ENCODE assay signal across 25 cellular contexts in genomic region chr1:183490932-183491331, GRCh38.
"Had no signal": no experiment of that assay in that cellular context is flagged by ENCODE, and none has a peak within 500 bp of the region (broad histone marks: within the 10 kb centered on the region; RNA-seq: fewer than 3 reads in every experiment).

No MANE protein-coding gene starts in this region.

- H3K27ac Mint-ChIP-seq: activated CD8-positive, alpha-beta T cell treated with anti-CD3 and anti-CD28 coated beads, Interleukin-2, amount 10 ng/mL, durations not matched to agents 7 days and 5 days; activated naive CD4-positive, alpha-beta T cell treated with anti-CD3 and anti-CD28 coated beads for 36 hours; activated naive CD8-positive, alpha-beta T cell treated with anti-CD3 and anti-CD28 coated beads for 36 hours; activated T-cell treated with anti-CD3 and anti-CD28 coated beads, Interleukin-2, amount 50 U/mL, for 24 hours; T-helper 17 cell; WTC11 had no signal

- H3K9me3 Mint-ChIP-seq: activated naive CD4-positive, alpha-beta T cell treated with anti-CD3 and anti-CD28 coated beads for 36 hours; activated naive CD8-positive, alpha-beta T cell treated with anti-CD3 and anti-CD28 coated beads for 36 hours; activated T-cell treated with anti-CD3 and anti-CD28 coated beads, Interleukin-2, amount 50 U/mL, for 24 hours; WTC11 had no signal

- H3K27me3 Mint-ChIP-seq: activated naive CD8-positive, alpha-beta T cell treated with anti-CD3 and anti-CD28 coated beads for 36 hours; activated T-cell treated with anti-CD3 and anti-CD28 coated beads, Interleukin-2, amount 50 U/mL, for 24 hours; T-helper 17 cell had no signal

- DNase-seq: activated CD4-positive, alpha-beta T cell treated with anti-CD3 and anti-CD28 coated beads for 48 hours; activated CD4-positive, alpha-beta T cell treated with anti-CD3 and anti-CD28 coated beads, Interleukin-2, amount 50 U/mL, for 4 hours; activated CD4-positive, CD25-positive, alpha-beta regulatory T cell treated with anti-CD3 and anti-CD28 coated beads, Interleukin-2, amount 50 U/mL, for 72 hours; activated CD8-positive, alpha-beta memory T cell treated with anti-CD3 and anti-CD28 coated beads, Interleukin-2, amount 50 U/mL, for 48 hours; activated CD8-positive, alpha-beta T cell treated with anti-CD3 and anti-CD28 coated beads, Interleukin-2, amount 10 ng/mL, durations not matched to agents 7 days and 5 days; activated effector memory CD4-positive, alpha-beta T cell treated with anti-CD3 and anti-CD28 coated beads, Interleukin-2, amount 50 U/mL, for 16 hours; activated naive CD4-positive, alpha-beta T cell treated with anti-CD3 and anti-CD28 coated beads for 36 hours; activated naive CD8-positive, alpha-beta T cell treated with anti-CD3 and anti-CD28 coated beads for 36 hours; activated T-cell treated with anti-CD3 and anti-CD28 coated beads, Interleukin-2, amount 50 U/mL, for 24 hours; caudate nucleus; KG1; NCI-H1092; NCI-H1417; NCI-H1930; NCI-H345; NCI-H510A; NCI-H526 treated with DMSO at 0.1 percent for 48 hours; NCI-H82; OCI-M1; RPMI8226; SHP77; T-helper 17 cell; T-helper 9 cell had no signal

- H3K4me3 Mint-ChIP-seq: activated CD8-positive, alpha-beta T cell treated with anti-CD3 and anti-CD28 coated beads, Interleukin-2, amount 10 ng/mL, durations not matched to agents 7 days and 5 days; activated naive CD4-positive, alpha-beta T cell treated with anti-CD3 and anti-CD28 coated beads for 36 hours; activated naive CD8-positive, alpha-beta T cell treated with anti-CD3 and anti-CD28 coated beads for 36 hours; activated T-cell treated with anti-CD3 and anti-CD28 coated beads, Interleukin-2, amount 50 U/mL, for 24 hours; T-helper 17 cell; WTC11 had no signal

- ATAC-seq: activated CD8-positive, alpha-beta T cell treated with anti-CD3 and anti-CD28 coated beads, Interleukin-2, amount 10 ng/mL, durations not matched to agents 7 days and 5 days; Panc1; T-helper 17 cell; WTC11 had no signal

- H3K36me3 Mint-ChIP-seq: WTC11 had no signal
